Comparison of ENCODE assay signal across 16 cellular contexts in the genomic region with DNA sequence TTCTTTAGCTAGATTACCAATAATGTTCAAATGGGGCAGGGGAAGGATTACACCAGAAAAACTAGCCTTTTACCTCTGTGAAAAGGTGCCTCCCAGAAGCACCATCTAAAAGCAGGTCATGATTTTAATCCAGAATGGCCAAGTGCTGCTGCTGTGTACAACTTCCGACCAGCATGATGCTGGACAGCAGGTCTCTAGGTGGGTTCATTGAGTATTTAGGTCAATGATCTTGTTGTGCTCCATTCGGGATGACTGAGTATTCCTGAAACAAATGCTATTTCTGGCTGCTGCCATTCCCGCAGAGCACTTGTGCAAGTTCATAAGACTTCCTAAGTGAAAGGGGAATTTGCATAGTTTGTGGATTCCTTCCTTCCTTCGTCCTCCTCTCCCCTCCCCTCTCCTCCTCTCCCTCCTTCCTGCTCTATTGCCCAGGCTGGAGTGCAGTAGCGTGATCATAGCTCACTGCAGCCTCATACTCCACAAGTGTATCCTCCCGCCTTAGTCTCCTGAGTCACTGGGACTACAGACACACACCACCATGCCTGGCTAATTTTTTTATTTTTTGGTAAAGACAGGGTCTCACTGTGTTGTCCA. TPM values are rescaled to one million over a fixed set of nuclear protein-coding genes. Genes with fewer than 3 reads are reported as not detected.
DNase-seq lines count a peak whose midpoint lies in the region; ATAC-seq and TF ChIP-seq lines count a peak whose summit lies in the region.
"Had no signal": no experiment of that assay in that cellular context is flagged by ENCODE, and none has a peak within 500 bp of the region (broad histone marks: within the 10 kb centered on the region; RNA-seq: fewer than 3 reads in every experiment).

No MANE protein-coding gene starts in this region.

- H3K4me3 Mint-ChIP-seq in dendritic cell treated with granulocyte-macrophage colony-stimulating factor and Interleukin-4, amounts not matched to agents 40 ng/mL and 50 ng/mL, for 4 days = no peak overlapping the region
- H3K4me3 Mint-ChIP-seq: activated CD4-positive, alpha-beta T cell treated with anti-CD3 and anti-CD28 coated beads for 36 hours; naive thymus-derived CD8-positive, alpha-beta T cell had no signal

- H3K36me3 Mint-ChIP-seq in dendritic cell treated with granulocyte-macrophage colony-stimulating factor and Interleukin-4, amounts not matched to agents 40 ng/mL and 50 ng/mL, for 4 days (ENCODE audit: low read depth) = peaks cover 20% of the 10 kb centered on the region
- H3K36me3 Mint-ChIP-seq: naive thymus-derived CD8-positive, alpha-beta T cell had no signal

- H3K4me1 ChIP-seq in lower lobe of right lung (peaks cover 30% of the 10 kb centered on the region), thyroid gland (peaks cover 34 to 45% of the 10 kb centered on the region in 2 donors), transverse colon (peaks cover 13 to 34% (median 25%) of the 10 kb centered on the region in 4 donors)

- TF ChIP-seq EP300 in transverse colon (IDR thresholded peaks at IDR 0.05; ENCODE audit: low read depth) = no peak

- intact Hi-C loops in dendritic cell treated with granulocyte-macrophage colony-stimulating factor and Interleukin-4, amounts not matched to agents 40 ng/mL and 50 ng/mL, for 4 days (cut with micrococcal nuclease) = no loop called here
- intact Hi-C loops in lower lobe of right lung (cut with DNase I) = no loop called here
- intact Hi-C loops in thyroid gland (cut with DNase I) = no loop called here
- intact Hi-C loops in transverse colon (cut with DNase I; ENCODE audit: low total_unique reads) = no loop called here

- TF ChIP-seq CTCF in lower lobe of right lung (IDR thresholded peaks at IDR 0.05) (no peak), thyroid gland (IDR thresholded peaks at IDR 0.05) (no peak), transverse colon (IDR thresholded peaks at IDR 0.05) (no peak)

- peak overlapping the region; percentile 35 for H3K27ac Mint-ChIP-seq in dendritic cell treated with granulocyte-macrophage colony-stimulating factor and Interleukin-4, amounts not matched to agents 40 ng/mL and 50 ng/mL, for 4 days
- H3K27ac Mint-ChIP-seq: activated CD4-positive, alpha-beta T cell treated with anti-CD3 and anti-CD28 coated beads for 36 hours had no signal

- H3K27ac ChIP-seq in lower lobe of right lung (no peak overlapping the region), thyroid gland (peak overlapping the region in 2 of 3 donors; percentile 89), transverse colon (peak overlapping the region in 1 of 4 donors; percentile 63)
- H3K27ac ChIP-seq: gastrocnemius medialis, GM23248 had no signal

- DNase-seq in activated CD8-positive, alpha-beta memory T cell treated with anti-CD3 and anti-CD28 coated beads, Interleukin-2, amount 50 U/mL, for 48 hours = peak; percentile 26
- no peak for DNase-seq in activated CD8-positive, alpha-beta memory T cell treated with anti-CD3 and anti-CD28 coated beads, Interleukin-2, amount 50 U/mL, for 4 hours
- DNase-seq in lower lobe of right lung (no peak), thyroid gland (peak; percentile 76), GF-D8 (lab: John Stamatoyannopoulos, UW) (no peak), transverse colon (no peak), OCI-M1 (lab: John Stamatoyannopoulos, UW) (no peak)
- DNase-seq: activated CD4-positive, alpha-beta T cell treated with anti-CD3 and anti-CD28 coated beads for 36 hours; activated naive CD4-positive, alpha-beta T cell treated with anti-CD3 and anti-CD28 coated beads, Interleukin-2, amount 50 U/mL, for 16 hours; cortex of kidney; gastrocnemius medialis; GM23248; naive thymus-derived CD8-positive, alpha-beta T cell; NCI-H187 treated with DMSO at 0.1 percent for 48 hours; T1000 had no signal

- 19 to 40% methylated on average over 6 of the region's 6 CpGs for WGBS in thyroid gland, 2 donors
- 53 to 61% methylated on average over 3 to 6 of the region's 6 CpGs for WGBS in transverse colon (ENCODE audit: low coverage in 1 of 2), 2 donors

- H3K4me1 Mint-ChIP-seq in dendritic cell treated with granulocyte-macrophage colony-stimulating factor and Interleukin-4, amounts not matched to agents 40 ng/mL and 50 ng/mL, for 4 days (ENCODE audit: low read depth) = peaks cover 63% of the 10 kb centered on the region

- no peak for TF ChIP-seq POLR2A in thyroid gland (IDR thresholded peaks at IDR 0.05)
- no peak for TF ChIP-seq POLR2A in transverse colon (IDR thresholded peaks at IDR 0.05)

- in situ Hi-C loops in transverse colon (cut with MboI; ENCODE audit: low pct_ligation_motif_present in 1 of 4, low pct_unique_long_range_greater_than_20kb in 1 of 4, low sequenced_read_pairs in 3 of 4) = no loop called here

- H3K9me3 Mint-ChIP-seq in dendritic cell treated with granulocyte-macrophage colony-stimulating factor and Interleukin-4, amounts not matched to agents 40 ng/mL and 50 ng/mL, for 4 days = no peaks in the 10 kb centered on the region
- H3K9me3 Mint-ChIP-seq: naive thymus-derived CD8-positive, alpha-beta T cell had no signal

- peak; percentile 27 to 34 for ATAC-seq in lower lobe of right lung
- ATAC-seq: activated CD4-positive, alpha-beta T cell treated with anti-CD3 and anti-CD28 coated beads for 36 hours; naive thymus-derived CD8-positive, alpha-beta T cell had no signal

- H3K27me3 ChIP-seq in lower lobe of right lung (ENCODE audit: low read depth) (no peaks in the 10 kb centered on the region), thyroid gland (no peaks in the 10 kb centered on the region), transverse colon (no peaks in the 10 kb centered on the region)
- H3K27me3 ChIP-seq: gastrocnemius medialis had no signal

- H3K9me3 ChIP-seq in lower lobe of right lung = no peaks in the 10 kb centered on the region
- no peaks in the 10 kb centered on the region for H3K9me3 ChIP-seq in thyroid gland
- no peaks in the 10 kb centered on the region for H3K9me3 ChIP-seq in transverse colon
- H3K9me3 ChIP-seq: gastrocnemius medialis had no signal

- no peaks in the 10 kb centered on the region for H3K27me3 Mint-ChIP-seq in dendritic cell treated with granulocyte-macrophage colony-stimulating factor and Interleukin-4, amounts not matched to agents 40 ng/mL and 50 ng/mL, for 4 days
- H3K27me3 Mint-ChIP-seq: activated CD4-positive, alpha-beta T cell treated with anti-CD3 and anti-CD28 coated beads for 36 hours had no signal

- H3K36me3 ChIP-seq in lower lobe of right lung = no peaks in the 10 kb centered on the region
- no peaks in the 10 kb centered on the region for H3K36me3 ChIP-seq in thyroid gland
- H3K36me3 ChIP-seq in transverse colon = no peaks in the 10 kb centered on the region
- H3K36me3 ChIP-seq: gastrocnemius medialis had no signal

- H3K4me3 ChIP-seq in lower lobe of right lung = no peak overlapping the region
- H3K4me3 ChIP-seq in thyroid gland (replicated peaks in 1 of 3) = no peak overlapping the region
- H3K4me3 ChIP-seq in transverse colon = no peak overlapping the region
- H3K4me3 ChIP-seq: gastrocnemius medialis, GM23248 had no signal

RNA-seq across cellular contexts. Expression of gene LDLRAD4, which starts 40.3 kb away (rescaled TPM):
- 24.6 TPM for total RNA-seq in lower lobe of right lung
- 10 to 100 TPM; 23.7 to 35.7 (median 29.7) TPM for total RNA-seq in thyroid gland
- 100 to 1,000 TPM in 1 of 4 donors, 10 to 100 TPM in 3; 34.8 to 277 (median 60.6) TPM for total RNA-seq in transverse colon
- total RNA-seq: GM23248 had no signal

Comparison
In these comparisons a context has a peak if more than half of its experiments do, and no peak if none do; other contexts are left out.
1. DNase-seq: peak in activated CD8-positive, alpha-beta memory T cell treated with anti-CD3 and anti-CD28 coated beads, Interleukin-2, amount 50 U/mL, for 48 hours (single experiment) and thyroid gland (2 of 2); none in activated CD8-positive, alpha-beta memory T cell treated with anti-CD3 and anti-CD28 coated beads, Interleukin-2, amount 50 U/mL, for 4 hours (single experiment), lower lobe of right lung (single experiment), GF-D8 (single experiment), transverse colon (single experiment) and OCI-M1 (single experiment).